Comparison of ENCODE assay signal across 8 cellular contexts in genomic region chr7:17234398-17235021, GRCh38.
A peak's percentile ranks its signal among the peaks of the same experiment; 100 is the strongest.
DNase-seq lines count a peak whose midpoint lies in the region; ATAC-seq and TF ChIP-seq lines count a peak whose summit lies in the region.

No MANE protein-coding gene starts in this region.

- no peak overlapping the region for H3K27ac ChIP-seq in GM23338 (ENCODE audit: low read depth)
- H3K27ac ChIP-seq in epithelial cell of prostate: peak overlapping the region; percentile 33

- H3K27ac Mint-ChIP-seq in GM23338: no peak overlapping the region
- peak overlapping the region; percentile 91 for H3K27ac Mint-ChIP-seq in activated CD4-positive, alpha-beta memory T cell treated with anti-CD3 and anti-CD28 coated beads, Interleukin-2, amount 10 ng/mL, durations not matched to agents 7 days and 5 days

- no peak overlapping the region for H3K4me3 Mint-ChIP-seq in GM23338
- H3K4me3 Mint-ChIP-seq in activated CD4-positive, alpha-beta memory T cell treated with anti-CD3 and anti-CD28 coated beads, Interleukin-2, amount 10 ng/mL, durations not matched to agents 7 days and 5 days: peak overlapping the region; percentile 71

- H3K4me2 ChIP-seq in GM23338 (no peak overlapping the region), Loucy (ENCODE audit: low read depth, low read length, poor library complexity, severe bottlenecking) (peak overlapping the region; percentile 87)

- H3K9me2 ChIP-seq in GM23338 (ENCODE audit: insufficient read depth): no peaks in the 10 kb centered on the region; the same call in none of the 2 replicates
- H3K9me2 ChIP-seq in Loucy (replicated peaks; ENCODE audit: low read depth, low read length): no peaks in the 10 kb centered on the region

- H3K36me3 ChIP-seq in GM23338 (ENCODE audit: insufficient read depth) (no peaks in the 10 kb centered on the region), Loucy (ENCODE audit: insufficient read depth, low read length) (no peaks in the 10 kb centered on the region)

- CTCF ChIA-PET in activated CD4-positive, alpha-beta memory T cell treated with anti-CD3 and anti-CD28 coated beads, Interleukin-2, amount 10 ng/mL, durations not matched to agents 7 days and 5 days (lab: Charles Lee): interaction anchor here (1.5 kb wide), 1 partner anchor 65 kb away, joined by 3 read pairs; no protein-coding TSS in a partner anchor

- peaks cover 7% of the 10 kb centered on the region for H3K27me3 Mint-ChIP-seq in GM23338 (ENCODE audit: insufficient read depth, low read depth, poor library complexity)
- H3K27me3 Mint-ChIP-seq in activated CD4-positive, alpha-beta memory T cell treated with anti-CD3 and anti-CD28 coated beads, Interleukin-2, amount 10 ng/mL, durations not matched to agents 7 days and 5 days: no peaks in the 10 kb centered on the region

- no peaks in the 10 kb centered on the region for H3K9me3 ChIP-seq in Loucy (ENCODE audit: insufficient read depth, low read depth, low read length)

- TF ChIP-seq CTCF in GM23338 (conservative IDR thresholded peaks at IDR 0.05; ENCODE audit: low read depth in 2 of 2) (no peak), Loucy (conservative IDR thresholded peaks at IDR 0.05; ENCODE audit: low read length) (no peak)

- H3K27me3 ChIP-seq in GM23338 (ENCODE audit: insufficient read depth) (no peaks in the 10 kb centered on the region), Loucy (ENCODE audit: insufficient read depth, low read length, poor library complexity, severe bottlenecking) (no peaks in the 10 kb centered on the region)

- POLR2A ChIA-PET in activated CD4-positive, alpha-beta memory T cell treated with anti-CD3 and anti-CD28 coated beads, Interleukin-2, amount 10 ng/mL, durations not matched to agents 7 days and 5 days (lab: Charles Lee): interaction anchor here (1.5 to 3.3 kb wide), 2 partner anchors 64 kb away, joined by 10 to 22 read pairs; partner anchors contain the start of gene AHR

- H3K79me2 ChIP-seq in GM23338 (replicated peaks; ENCODE audit: insufficient read depth): no peaks in the 10 kb centered on the region
- no peaks in the 10 kb centered on the region for H3K79me2 ChIP-seq in Loucy (ENCODE audit: insufficient read depth, low read length)

- ATAC-seq in GM23338: no peak

- DNase-seq in GM03348 (ENCODE audit: low spot score): peak; percentile 83
- DNase-seq in GM23338 (ENCODE audit: low spot score): peak; percentile 2
- DNase-seq in activated CD4-positive, alpha-beta memory T cell treated with anti-CD3 and anti-CD28 coated beads, Interleukin-2, amount 10 ng/mL, durations not matched to agents 7 days and 5 days: peak; percentile 76
- peak; percentile 58 for DNase-seq in epithelial cell of prostate (ENCODE audit: low read depth, low spot score)
- peak; percentile 90 for DNase-seq in pulmonary artery endothelial cell (ENCODE audit: low read depth, low spot score)
- DNase-seq in DMS 273 treated with DMSO at 0.1 percent for 48 hours (lab: John Stamatoyannopoulos, UW): no peak
- no peak for DNase-seq in NCI-H345 treated with DMSO at 0.1 percent for 48 hours (lab: John Stamatoyannopoulos, UW; ENCODE audit: unreplicated experiment)

- no peaks in the 10 kb centered on the region for H3F3A ChIP-seq in GM23338 (replicated peaks; ENCODE audit: low read depth)
- peaks cover 7% of the 10 kb centered on the region; the same call in 1 of the 2 replicates for H3F3A ChIP-seq in Loucy (ENCODE audit: low read depth)

- H2AFZ ChIP-seq in GM23338 (no peak overlapping the region), Loucy (ENCODE audit: low read length) (peak overlapping the region; percentile 62)

- no peaks in the 10 kb centered on the region for H3K4me1 Mint-ChIP-seq in GM23338
- H3K4me1 Mint-ChIP-seq in activated CD4-positive, alpha-beta memory T cell treated with anti-CD3 and anti-CD28 coated beads, Interleukin-2, amount 10 ng/mL, durations not matched to agents 7 days and 5 days: peaks cover 39% of the 10 kb centered on the region

- H3K4me1 ChIP-seq in GM23338 (ENCODE audit: insufficient read depth) (no peaks in the 10 kb centered on the region), Loucy (ENCODE audit: insufficient read depth, low read length, poor library complexity, severe bottlenecking) (peaks cover 56% of the 10 kb centered on the region)

- H4K20me1 ChIP-seq in GM23338 (replicated peaks; ENCODE audit: insufficient read depth) (no peaks in the 10 kb centered on the region), Loucy (ENCODE audit: insufficient read depth, low read length, poor library complexity, severe bottlenecking) (no peaks in the 10 kb centered on the region)

- H3K9me3 Mint-ChIP-seq in GM23338: no peaks in the 10 kb centered on the region
- H3K9me3 Mint-ChIP-seq in activated CD4-positive, alpha-beta memory T cell treated with anti-CD3 and anti-CD28 coated beads, Interleukin-2, amount 10 ng/mL, durations not matched to agents 7 days and 5 days: peaks cover 19% of the 10 kb centered on the region

- H3K4me3 ChIP-seq in GM23338: no peak overlapping the region
- peak overlapping the region; percentile 70 for H3K4me3 ChIP-seq in Loucy (ENCODE audit: low read length, poor library complexity, severe bottlenecking)

- no peaks in the 10 kb centered on the region for H3K36me3 Mint-ChIP-seq in GM23338 (ENCODE audit: low read depth)
- H3K36me3 Mint-ChIP-seq in activated CD4-positive, alpha-beta memory T cell treated with anti-CD3 and anti-CD28 coated beads, Interleukin-2, amount 10 ng/mL, durations not matched to agents 7 days and 5 days (ENCODE audit: low read depth): peaks cover 25% of the 10 kb centered on the region

- H3K9ac ChIP-seq in Loucy (ENCODE audit: low read depth, low read length, poor library complexity, severe bottlenecking): peak overlapping the region; percentile 81

TF ChIP-seq in GM23338, 12 proteins besides CTCF, POLR2A, EP300 and RAD21 (continues in another document):
- TF ChIP-seq POLR2AphosphoS5 (IDR thresholded peaks at IDR 0.05; ENCODE audit: low read depth) (no peak), STAT1 (IDR thresholded peaks at IDR 0.05; ENCODE audit: unreplicated experiment) (no peak), ZNF114 (CRISPR knock-in tag; IDR thresholded peaks at IDR 0.05) (no peak), JUNB (IDR thresholded peaks at IDR 0.05; ENCODE audit: unreplicated experiment) (no peak)
- TF ChIP-seq, protein P1, sequence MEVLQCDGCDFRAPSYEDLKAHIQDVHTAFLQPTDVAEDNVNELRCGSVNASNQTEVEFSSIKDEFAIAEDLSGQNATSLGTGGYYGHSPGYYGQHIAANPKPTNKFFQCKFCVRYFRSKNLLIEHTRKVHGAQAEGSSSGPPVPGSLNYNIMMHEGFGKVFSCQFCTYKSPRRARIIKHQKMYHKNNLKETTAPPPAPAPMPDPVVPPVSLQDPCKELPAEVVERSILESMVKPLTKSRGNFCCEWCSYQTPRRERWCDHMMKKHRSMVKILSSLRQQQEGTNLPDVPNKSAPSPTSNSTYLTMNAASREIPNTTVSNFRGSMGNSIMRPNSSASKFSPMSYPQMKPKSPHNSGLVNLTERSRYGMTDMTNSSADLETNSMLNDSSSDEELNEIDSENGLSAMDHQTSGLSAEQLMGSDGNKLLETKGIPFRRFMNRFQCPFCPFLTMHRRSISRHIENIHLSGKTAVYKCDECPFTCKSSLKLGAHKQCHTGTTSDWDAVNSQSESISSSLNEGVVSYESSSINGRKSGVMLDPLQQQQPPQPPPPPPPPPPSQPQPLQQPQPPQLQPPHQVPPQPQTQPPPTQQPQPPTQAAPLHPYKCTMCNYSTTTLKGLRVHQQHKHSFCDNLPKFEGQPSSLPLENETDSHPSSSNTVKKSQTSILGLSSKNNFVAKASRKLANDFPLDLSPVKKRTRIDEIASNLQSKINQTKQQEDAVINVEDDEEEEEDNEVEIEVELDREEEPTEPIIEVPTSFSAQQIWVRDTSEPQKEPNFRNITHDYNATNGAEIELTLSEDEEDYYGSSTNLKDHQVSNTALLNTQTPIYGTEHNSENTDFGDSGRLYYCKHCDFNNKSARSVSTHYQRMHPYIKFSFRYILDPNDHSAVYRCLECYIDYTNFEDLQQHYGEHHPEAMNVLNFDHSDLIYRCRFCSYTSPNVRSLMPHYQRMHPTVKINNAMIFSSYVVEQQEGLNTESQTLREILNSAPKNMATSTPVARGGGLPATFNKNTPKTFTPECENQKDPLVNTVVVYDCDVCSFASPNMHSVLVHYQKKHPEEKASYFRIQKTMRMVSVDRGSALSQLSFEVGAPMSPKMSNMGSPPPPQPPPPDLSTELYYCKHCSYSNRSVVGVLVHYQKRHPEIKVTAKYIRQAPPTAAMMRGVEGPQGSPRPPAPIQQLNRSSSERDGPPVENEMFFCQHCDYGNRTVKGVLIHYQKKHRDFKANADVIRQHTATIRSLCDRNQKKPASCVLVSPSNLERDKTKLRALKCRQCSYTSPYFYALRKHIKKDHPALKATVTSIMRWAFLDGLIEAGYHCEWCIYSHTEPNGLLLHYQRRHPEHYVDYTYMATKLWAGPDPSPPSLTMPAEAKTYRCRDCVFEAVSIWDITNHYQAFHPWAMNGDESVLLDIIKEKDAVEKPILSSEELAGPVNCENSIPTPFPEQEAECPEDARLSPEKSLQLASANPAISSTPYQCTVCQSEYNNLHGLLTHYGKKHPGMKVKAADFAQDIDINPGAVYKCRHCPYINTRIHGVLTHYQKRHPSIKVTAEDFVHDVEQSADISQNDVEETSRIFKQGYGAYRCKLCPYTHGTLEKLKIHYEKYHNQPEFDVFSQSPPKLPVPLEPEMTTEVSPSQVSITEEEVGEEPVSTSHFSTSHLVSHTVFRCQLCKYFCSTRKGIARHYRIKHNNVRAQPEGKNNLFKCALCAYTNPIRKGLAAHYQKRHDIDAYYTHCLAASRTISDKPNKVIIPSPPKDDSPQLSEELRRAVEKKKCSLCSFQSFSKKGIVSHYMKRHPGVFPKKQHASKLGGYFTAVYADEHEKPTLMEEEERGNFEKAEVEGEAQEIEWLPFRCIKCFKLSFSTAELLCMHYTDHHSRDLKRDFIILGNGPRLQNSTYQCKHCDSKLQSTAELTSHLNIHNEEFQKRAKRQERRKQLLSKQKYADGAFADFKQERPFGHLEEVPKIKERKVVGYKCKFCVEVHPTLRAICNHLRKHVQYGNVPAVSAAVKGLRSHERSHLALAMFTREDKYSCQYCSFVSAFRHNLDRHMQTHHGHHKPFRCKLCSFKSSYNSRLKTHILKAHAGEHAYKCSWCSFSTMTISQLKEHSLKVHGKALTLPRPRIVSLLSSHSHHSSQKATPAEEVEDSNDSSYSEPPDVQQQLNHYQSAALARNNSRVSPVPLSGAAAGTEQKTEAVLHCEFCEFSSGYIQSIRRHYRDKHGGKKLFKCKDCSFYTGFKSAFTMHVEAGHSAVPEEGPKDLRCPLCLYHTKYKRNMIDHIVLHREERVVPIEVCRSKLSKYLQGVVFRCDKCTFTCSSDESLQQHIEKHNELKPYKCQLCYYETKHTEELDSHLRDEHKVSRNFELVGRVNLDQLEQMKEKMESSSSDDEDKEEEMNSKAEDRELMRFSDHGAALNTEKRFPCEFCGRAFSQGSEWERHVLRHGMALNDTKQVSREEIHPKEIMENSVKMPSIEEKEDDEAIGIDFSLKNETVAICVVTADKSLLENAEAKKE (CRISPR knock-in tag; IDR thresholded peaks at IDR 0.05): no peak

Comparison
In these comparisons a context has a peak if more than half of its experiments do, and no peak if none do; other contexts are left out.
1. DNase-seq: peak in GM03348 (single experiment), GM23338 (single experiment), activated CD4-positive, alpha-beta memory T cell treated with anti-CD3 and anti-CD28 coated beads, Interleukin-2, amount 10 ng/mL, durations not matched to agents 7 days and 5 days (single experiment), epithelial cell of prostate (single experiment) and pulmonary artery endothelial cell (single experiment); none in DMS 273 treated with DMSO at 0.1 percent for 48 hours (single experiment) and NCI-H345 treated with DMSO at 0.1 percent for 48 hours (single experiment).